In the genomic region with DNA sequence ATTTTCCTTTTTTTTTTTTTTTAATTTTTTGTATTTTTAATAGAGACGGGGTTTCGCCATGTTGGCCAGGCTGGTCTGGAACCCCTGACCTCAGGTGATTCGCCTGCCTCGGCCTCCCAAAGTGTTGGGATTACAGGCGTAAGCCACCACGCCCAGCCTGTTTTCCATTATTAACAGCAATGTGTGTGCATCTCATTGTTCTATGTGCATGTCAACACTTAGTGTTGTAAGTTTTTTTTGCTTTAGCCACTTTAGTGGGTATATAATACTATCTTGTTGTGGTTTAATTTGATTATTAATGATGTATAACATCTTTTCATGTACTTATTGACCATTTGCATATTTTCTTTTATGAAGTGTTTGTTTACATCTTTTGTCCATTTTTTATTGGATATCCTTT, we compare ENCODE assay signal across 33 cellular contexts. TPM values are rescaled to one million over a fixed set of nuclear protein-coding genes. Genes with fewer than 3 reads are reported as not detected.
"Had no signal": no experiment of that assay in that cellular context is flagged by ENCODE, and none has a peak within 500 bp of the region (broad histone marks: within the 10 kb centered on the region; RNA-seq: fewer than 3 reads in every experiment).

No MANE protein-coding gene starts in this region.

- H3K36me3 ChIP-seq: adrenal gland, brain microvascular endothelial cell, breast epithelium had no signal

- H3K4me1 ChIP-seq: adrenal gland, breast epithelium had no signal

- DNase-seq: activated B cell treated with CpG ODN at 0.5 μM for 24 hours; activated CD4-positive, alpha-beta memory T cell treated with anti-CD3 and anti-CD28 coated beads for 36 hours; activated CD4-positive, alpha-beta T cell treated with anti-CD3 and anti-CD28 coated beads for 4 hours; activated CD4-positive, alpha-beta T cell treated with anti-CD3 and anti-CD28 coated beads, Interleukin-2, amount 10 ng/mL, durations not matched to agents 24 days and 14 days; activated CD4-positive, alpha-beta T cell treated with anti-CD3 and anti-CD28 coated beads, Interleukin-2, amount 50 U/mL, for 1 hour; activated CD4-positive, alpha-beta T cell treated with anti-CD3 and anti-CD28 coated beads, Interleukin-2, amount 50 U/mL, for 4 hours; activated CD4-positive, CD25-positive, alpha-beta regulatory T cell treated with anti-CD3 and anti-CD28 coated beads, Interleukin-2, amount 50 U/mL, for 72 hours; activated CD8-positive, alpha-beta memory T cell treated with anti-CD3 and anti-CD28 coated beads, Interleukin-2, amount 50 U/mL, for 4 hours; activated CD8-positive, alpha-beta T cell treated with anti-CD3 and anti-CD28 coated beads for 36 hours; activated gamma-delta T cell treated with Interleukin-2 at 50 U/mL for 16 hours; activated naive CD4-positive, alpha-beta T cell; activated naive CD4-positive, alpha-beta T cell treated with anti-CD3 and anti-CD28 coated beads for 36 hours; activated naive CD4-positive, alpha-beta T cell treated with anti-CD3 and anti-CD28 coated beads, Interleukin-2, amount 50 U/mL, for 16 hours; activated naive CD8-positive, alpha-beta T cell treated with anti-CD3 and anti-CD28 coated beads for 36 hours; activated T-cell treated with anti-CD3 and anti-CD28 coated beads for 4 hours; activated T-cell treated with anti-CD3 and anti-CD28 coated beads, Interleukin-2, amount 50 U/mL, for 1 hour; activated T-cell treated with anti-CD3 and anti-CD28 coated beads, Interleukin-2, amount 50 U/mL, for 48 hours; adrenal gland; amniotic stem cell; aorta; body of pancreas; brain microvascular endothelial cell; central memory CD4-positive, alpha-beta T cell; T-helper 1 cell; T-helper 2 cell; T-helper 9 cell had no signal

- H3K27ac ChIP-seq: adrenal gland, body of pancreas, brain microvascular endothelial cell, breast epithelium, VCaP had no signal

- H3K9me3 ChIP-seq: adrenal gland, body of pancreas, breast epithelium had no signal

- FAIRE-seq: astrocyte, colon, TTC549 had no signal

- ATAC-seq: activated CD8-positive, alpha-beta T cell treated with anti-CD3 and anti-CD28 coated beads for 36 hours; activated naive CD4-positive, alpha-beta T cell treated with anti-CD3 and anti-CD28 coated beads, Interleukin-2, amount 50 U/mL, for 72 hours; activated T-helper 17 cell treated with anti-CD3 and anti-CD28 coated beads, Interleukin-2, amount 50 U/mL, for 72 hours; body of pancreas had no signal

- H3K4me3 ChIP-seq: adrenal gland, body of pancreas, breast epithelium had no signal

RNA-seq across cellular contexts. Expression of a gene that starts 32.8 kb away (rescaled TPM):
- polyA plus RNA-seq: adrenal gland, aorta had no signal
